In the genomic region with DNA sequence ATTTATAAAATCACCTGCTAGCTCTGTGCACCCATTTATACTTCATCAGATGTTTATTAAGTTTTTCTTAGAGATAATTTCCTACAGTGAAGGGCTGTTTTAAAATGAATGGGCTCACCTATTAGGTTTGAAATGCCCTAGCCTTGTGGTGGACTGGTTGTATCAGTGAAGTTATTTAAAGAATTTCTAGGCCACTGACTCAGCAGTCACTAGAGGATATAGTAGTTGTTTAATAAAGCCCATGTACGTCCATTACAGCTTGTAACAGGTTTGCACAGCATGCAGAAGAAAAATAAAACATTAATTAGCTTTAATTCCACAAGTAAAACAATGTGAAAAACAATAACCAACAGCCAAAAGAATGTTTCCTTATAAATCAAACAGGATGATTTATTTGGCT, we compare ENCODE assay signal across 17 cellular contexts.
"Had no signal": no experiment of that assay in that cellular context is flagged by ENCODE, and none has a peak within 500 bp of the region (broad histone marks: within the 10 kb centered on the region; RNA-seq: fewer than 3 reads in every experiment).

No MANE protein-coding gene starts in this region.

- H3K4me3 ChIP-seq: psoas muscle, right lobe of liver, skin epidermis, testis, tibial nerve, upper lobe of right lung had no signal

- H3K27me3 Mint-ChIP-seq: dendritic cell treated with granulocyte-macrophage colony-stimulating factor and Interleukin-4, amounts not matched to agents 40 ng/mL and 50 ng/mL, for 4 days; naive thymus-derived CD4-positive, alpha-beta T cell; stimulated activated naive B cell treated with anti-CD40 and anti-IgM and Interleukin-4, amounts not matched to agents 10 μg/mL and 1 μg/mL and 100 μg/mL, for 72 hours; stimulated activated naive CD8-positive, alpha-beta T cell treated with anti-CD3 and anti-CD28 coated beads, Interleukin-15, amount 100 ng/mL, for 72 hours had no signal

- DNase-seq: erythroblast; immature natural killer cell; kidney glomerular epithelial cell; naive thymus-derived CD4-positive, alpha-beta T cell; nephron progenitor cell; psoas muscle; retina; right lobe of liver; stimulated activated CD4-positive, alpha-beta T cell treated with anti-CD3 and anti-CD28 coated beads, Interleukin-2, amount 100 ng/mL, for 24 hours; stimulated activated CD4-positive, alpha-beta T cell treated with anti-CD3 and anti-CD28 coated beads, Interleukin-4, amount 100 ng/mL, for 4 hours; stimulated activated naive B cell treated with anti-CD40 and anti-IgM and Interleukin-4, amounts not matched to agents 10 μg/mL and 1 μg/mL and 100 μg/mL, for 72 hours; stimulated activated naive CD8-positive, alpha-beta T cell treated with anti-CD3 and anti-CD28 coated beads, Interleukin-15, amount 100 ng/mL, for 72 hours; testis; upper lobe of right lung had no signal

- H3K4me1 Mint-ChIP-seq: immature natural killer cell; stimulated activated naive B cell treated with anti-CD40 and anti-IgM and Interleukin-4, amounts not matched to agents 10 μg/mL and 1 μg/mL and 100 μg/mL, for 72 hours; stimulated activated naive CD8-positive, alpha-beta T cell treated with anti-CD3 and anti-CD28 coated beads, Interleukin-15, amount 100 ng/mL, for 72 hours had no signal

- ATAC-seq: naive thymus-derived CD4-positive, alpha-beta T cell; psoas muscle; right lobe of liver; stimulated activated naive B cell treated with anti-CD40 and anti-IgM and Interleukin-4, amounts not matched to agents 10 μg/mL and 1 μg/mL and 100 μg/mL, for 72 hours; stimulated activated naive CD8-positive, alpha-beta T cell treated with anti-CD3 and anti-CD28 coated beads, Interleukin-15, amount 100 ng/mL, for 72 hours; upper lobe of right lung had no signal

- H3K27ac ChIP-seq: psoas muscle, right lobe of liver, skin epidermis, testis, tibial nerve, upper lobe of right lung had no signal

- H3K27ac Mint-ChIP-seq: dendritic cell treated with granulocyte-macrophage colony-stimulating factor and Interleukin-4, amounts not matched to agents 40 ng/mL and 50 ng/mL, for 4 days; immature natural killer cell; naive thymus-derived CD4-positive, alpha-beta T cell; stimulated activated naive B cell treated with anti-CD40 and anti-IgM and Interleukin-4, amounts not matched to agents 10 μg/mL and 1 μg/mL and 100 μg/mL, for 72 hours; stimulated activated naive CD8-positive, alpha-beta T cell treated with anti-CD3 and anti-CD28 coated beads, Interleukin-15, amount 100 ng/mL, for 72 hours had no signal

- H3K9me3 ChIP-seq: psoas muscle, right lobe of liver, testis, tibial nerve, upper lobe of right lung had no signal

- H3K4me1 ChIP-seq: psoas muscle, right lobe of liver, testis, tibial nerve, upper lobe of right lung had no signal

- H3K36me3 ChIP-seq: right lobe of liver had no signal

- H3K9me3 Mint-ChIP-seq: dendritic cell treated with granulocyte-macrophage colony-stimulating factor and Interleukin-4, amounts not matched to agents 40 ng/mL and 50 ng/mL, for 4 days; immature natural killer cell; naive thymus-derived CD4-positive, alpha-beta T cell; nephron progenitor cell; stimulated activated naive B cell treated with anti-CD40 and anti-IgM and Interleukin-4, amounts not matched to agents 10 μg/mL and 1 μg/mL and 100 μg/mL, for 72 hours; stimulated activated naive CD8-positive, alpha-beta T cell treated with anti-CD3 and anti-CD28 coated beads, Interleukin-15, amount 100 ng/mL, for 72 hours had no signal

- H3K4me3 Mint-ChIP-seq: dendritic cell treated with granulocyte-macrophage colony-stimulating factor and Interleukin-4, amounts not matched to agents 40 ng/mL and 50 ng/mL, for 4 days; immature natural killer cell; naive thymus-derived CD4-positive, alpha-beta T cell; nephron progenitor cell; stimulated activated naive B cell treated with anti-CD40 and anti-IgM and Interleukin-4, amounts not matched to agents 10 μg/mL and 1 μg/mL and 100 μg/mL, for 72 hours; stimulated activated naive CD8-positive, alpha-beta T cell treated with anti-CD3 and anti-CD28 coated beads, Interleukin-15, amount 100 ng/mL, for 72 hours had no signal

- H3K27me3 ChIP-seq: right lobe of liver, testis, tibial nerve, upper lobe of right lung had no signal
